In genomic region chr12:39920222-39920621, GRCh38 we compare ENCODE assay signal across 24 cellular contexts.
"Had no signal": no experiment of that assay in that cellular context is flagged by ENCODE, and none has a peak within 500 bp of the region (broad histone marks: within the 10 kb centered on the region; RNA-seq: fewer than 3 reads in every experiment).

No MANE protein-coding gene starts in this region.

- H3K27ac Mint-ChIP-seq: immature natural killer cell, mesothelial cell of epicardium had no signal

- H3K27me3 ChIP-seq: dorsolateral prefrontal cortex, esophagus muscularis mucosa, foreskin keratinocyte, gastroesophageal sphincter, heart left ventricle, hepatocyte, left lung had no signal

- H3K27ac ChIP-seq: coronary artery, dorsolateral prefrontal cortex, esophagus muscularis mucosa, foreskin keratinocyte, gastroesophageal sphincter, heart left ventricle, hepatocyte, left lung, lower lobe of right lung had no signal

- DNase-seq: dermis blood vessel endothelial cell; dorsolateral prefrontal cortex; effector CD4-positive, alpha-beta T cell; effector memory CD4-positive, alpha-beta T cell; heart left ventricle; hypothalamus; immature natural killer cell; islet precursor cell; kidney; left colon; left lung; left ventricle myocardium superior; lower lobe of right lung; mesenchymal stem cell; mucosa of descending colon had no signal

- H3K36me3 Mint-ChIP-seq: immature natural killer cell, mesothelial cell of epicardium had no signal

- H3K4me3 ChIP-seq: coronary artery, dorsolateral prefrontal cortex, esophagus muscularis mucosa, gastroesophageal sphincter, heart left ventricle, hepatocyte, left lung, lower lobe of right lung, mucosa of descending colon had no signal

- H3K9me3 ChIP-seq: esophagus muscularis mucosa, gastroesophageal sphincter, heart left ventricle, left lung, lower lobe of right lung, mucosa of descending colon had no signal

- H3K4me3 Mint-ChIP-seq: immature natural killer cell, mesothelial cell of epicardium had no signal

- H3K4me1 Mint-ChIP-seq: immature natural killer cell, mesothelial cell of epicardium had no signal

- H2AFZ ChIP-seq: hepatocyte had no signal

- H3K9me3 Mint-ChIP-seq: immature natural killer cell, mesothelial cell of epicardium had no signal

- H3K79me2 ChIP-seq: hepatocyte had no signal

- H3K36me3 ChIP-seq: esophagus muscularis mucosa, gastroesophageal sphincter, heart left ventricle, left lung, lower lobe of right lung had no signal

- ATAC-seq: gastroesophageal sphincter, heart left ventricle, left colon, left ventricle myocardium superior, mucosa of descending colon had no signal

- H3K4me1 ChIP-seq: foreskin keratinocyte, gastroesophageal sphincter, lower lobe of right lung had no signal

- H3K4me2 ChIP-seq: hepatocyte had no signal

- FAIRE-seq: colon, endothelial cell of umbilical vein, frontal cortex had no signal
